1 cellular context compared by ENCODE assay signal in genomic region chr3:154252759-154253638, GRCh38.
TF ChIP-seq lines count a peak whose summit lies in the region.

No MANE protein-coding gene starts in this region.

TF ChIP-seq in HepG2, 621 proteins besides CTCF, POLR2A, EP300 and RAD21 (continued from another document and continues in another):
- TF ChIP-seq NR0B2 (CRISPR knock-in tag; IDR thresholded peaks at IDR 0.05) (no peak), PCBP2 (optimal IDR thresholded peaks at IDR 0.05; ENCODE audit: low read depth, low read length, poor library complexity, severe bottlenecking) (no peak), DNMT1 (CRISPR knock-in tag; IDR thresholded peaks at IDR 0.05) (no peak), CENPT (CRISPR knock-in tag; IDR thresholded peaks at IDR 0.05; ENCODE audit: low read depth) (no peak), ZNF124 (CRISPR knock-in tag; IDR thresholded peaks at IDR 0.05) (0 out of 2 replicates have a peak, but pooled peaks have one; percentile 46), KAT8 (CRISPR knock-in tag; IDR thresholded peaks at IDR 0.05) (peak; percentile 55; the same call in 1 of the 2 replicates), ZNF335 (CRISPR knock-in tag; IDR thresholded peaks at IDR 0.05) (no peak), ZBTB21 (CRISPR knock-in tag; IDR thresholded peaks at IDR 0.05) (no peak), ZBTB1 (CRISPR knock-in tag; IDR thresholded peaks at IDR 0.05; ENCODE audit: borderline replicate concordance) (no peak), GFI1 (CRISPR knock-in tag; IDR thresholded peaks at IDR 0.05; ENCODE audit: borderline replicate concordance) (0 out of 2 replicates have a peak, but pooled peaks have one; percentile 27), REST (IDR thresholded peaks at IDR 0.05; ENCODE audit: borderline replicate concordance in 1 of 2, low read depth in 1 of 2, low read length in 2 of 2) (no peak), ZNF674 (CRISPR knock-in tag; IDR thresholded peaks at IDR 0.05; ENCODE audit: low read depth) (no peak), ZNF510 (CRISPR knock-in tag; IDR thresholded peaks at IDR 0.05; ENCODE audit: low read depth) (no peak), SOX6 (IDR thresholded peaks at IDR 0.05) (no peak), SOX6 (CRISPR knock-in tag; IDR thresholded peaks at IDR 0.05) (peak; percentile 44), HMG20B (CRISPR knock-in tag; conservative IDR thresholded peaks at IDR 0.05) (no peak), NBN (conservative IDR thresholded peaks at IDR 0.05) (no peak), KLF15 (CRISPR knock-in tag; IDR thresholded peaks at IDR 0.05; ENCODE audit: borderline replicate concordance) (no peak), TEAD2 (CRISPR knock-in tag; IDR thresholded peaks at IDR 0.05) (no peak), MXI1 (IDR thresholded peaks at IDR 0.05; ENCODE audit: borderline replicate concordance, low read depth, low read length) (peak; percentile 24; the same call in 1 of the 3 replicates), SMC3 (IDR thresholded peaks at IDR 0.05; ENCODE audit: low read length) (peak; percentile 93), ZNF766 (CRISPR knock-in tag; IDR thresholded peaks at IDR 0.05; ENCODE audit: borderline replicate concordance) (no peak), MAZ (IDR thresholded peaks at IDR 0.05; ENCODE audit: borderline replicate concordance, low read depth, low read length) (no peak), MAZ (CRISPR knock-in tag; IDR thresholded peaks at IDR 0.05; ENCODE audit: low read depth) (no peak; the same call in 1 of the 2 replicates), CBX1 (IDR thresholded peaks at IDR 0.05; ENCODE audit: low read depth) (no peak), MEIS1 (CRISPR knock-in tag; IDR thresholded peaks at IDR 0.05; ENCODE audit: borderline replicate concordance) (no peak), ZNF720 (CRISPR knock-in tag; IDR thresholded peaks at IDR 0.05) (no peak), ZNF790 (CRISPR knock-in tag; IDR thresholded peaks at IDR 0.05; ENCODE audit: borderline replicate concordance) (no peak), CEBPG (CRISPR knock-in tag; IDR thresholded peaks at IDR 0.05) (peak; percentile 33; the same call in 1 of the 2 replicates), ZNF383 (CRISPR knock-in tag; IDR thresholded peaks at IDR 0.05; ENCODE audit: borderline replicate concordance) (no peak), ZNF543 (CRISPR knock-in tag; IDR thresholded peaks at IDR 0.05) (no peak), ZNF280D (CRISPR knock-in tag; IDR thresholded peaks at IDR 0.05) (no peak), MYNN (CRISPR knock-in tag; IDR thresholded peaks at IDR 0.05; ENCODE audit: low read depth) (no peak), ZBTB14 (CRISPR knock-in tag; IDR thresholded peaks at IDR 0.05) (no peak), SNAPC4 (CRISPR knock-in tag; IDR thresholded peaks at IDR 0.05) (no peak), POLR2AphosphoS2 (IDR thresholded peaks at IDR 0.05; ENCODE audit: low read depth, low read length) (no peak), ZNF275 (CRISPR knock-in tag; IDR thresholded peaks at IDR 0.05; ENCODE audit: borderline replicate concordance) (no peak), EED (CRISPR knock-in tag; IDR thresholded peaks at IDR 0.05) (no peak), ZSCAN30 (CRISPR knock-in tag; IDR thresholded peaks at IDR 0.05) (no peak), ZNF234 (CRISPR knock-in tag; conservative IDR thresholded peaks at IDR 0.05) (no peak), ZNF431 (CRISPR knock-in tag; IDR thresholded peaks at IDR 0.05; ENCODE audit: borderline replicate concordance, low read depth) (no peak), GATAD1 (CRISPR knock-in tag; IDR thresholded peaks at IDR 0.05) (0 out of 2 replicates have a peak, but pooled peaks have one; percentile 32), MAFG (CRISPR knock-in tag; IDR thresholded peaks at IDR 0.05) (no peak), ZNF703 (CRISPR knock-in tag; IDR thresholded peaks at IDR 0.05; ENCODE audit: borderline replicate concordance) (no peak), ZKSCAN8 (CRISPR knock-in tag; IDR thresholded peaks at IDR 0.05; ENCODE audit: borderline replicate concordance) (no peak), ZFY (CRISPR knock-in tag; IDR thresholded peaks at IDR 0.05) (no peak), HNRNPL (IDR thresholded peaks at IDR 0.05; ENCODE audit: low read depth, low read length) (no peak), ZBTB20 (CRISPR knock-in tag; IDR thresholded peaks at IDR 0.05; ENCODE audit: borderline replicate concordance, low read depth) (no peak), ZBTB38 (CRISPR knock-in tag; IDR thresholded peaks at IDR 0.05) (0 out of 2 replicates have a peak, but pooled peaks have one; percentile 17), RFX3 (CRISPR knock-in tag; IDR thresholded peaks at IDR 0.05) (no peak), GZF1 (CRISPR knock-in tag; IDR thresholded peaks at IDR 0.05) (no peak)
